8 cellular contexts compared by ENCODE assay signal in genomic region chr7:39623312-39624201, GRCh38. TPM values are rescaled to one million over a fixed set of nuclear protein-coding genes. Genes with fewer than 3 reads are reported as not detected.
A peak's percentile ranks its signal among the peaks of the same experiment; 100 is the strongest.
DNase-seq lines count a peak whose midpoint lies in the region; ATAC-seq and TF ChIP-seq lines count a peak whose summit lies in the region.

RALA (plus strand) TSS chr7:39623572; CDS start chr7:39686668, 63,096 bp downstream.

- peak within 1 kb of the TSS; percentile 49 for H3K27ac ChIP-seq in DOHH2 (ENCODE audit: low read depth, low read length)
- peak within 1 kb of the TSS; percentile 61 for H3K27ac ChIP-seq in Karpas-422 (ENCODE audit: low read length)

- peak within 1 kb of the TSS; percentile 61; the same call in 1 of the 2 replicates for H2AFZ ChIP-seq in Karpas-422 (ENCODE audit: low read length)

- H3K4me3 ChIP-seq in DOHH2 (ENCODE audit: low read length) (peak within 1 kb of the TSS; percentile 73), Karpas-422 (ENCODE audit: low read length) (peak within 1 kb of the TSS; percentile 91)

- peaks cover 39 to 49% (median 44%) of the 10 kb centered on the region in 3 donors for H3K4me1 Mint-ChIP-seq in naive B cell
- peaks cover 33% of the 10 kb centered on the region for H3K4me1 Mint-ChIP-seq in stimulated activated effector memory CD8-positive, alpha-beta T cell treated with anti-CD3 and anti-CD28 coated beads, Interleukin-12 subunit alpha, Interleukin-12 subunit beta, amount 100 ng/mL, for 72 hours

- H3K9me3 Mint-ChIP-seq in naive B cell: no peaks in the 10 kb centered on the region
- no peaks in the 10 kb centered on the region for H3K9me3 Mint-ChIP-seq in stimulated activated effector memory CD8-positive, alpha-beta T cell treated with anti-CD3 and anti-CD28 coated beads, Interleukin-12 subunit alpha, Interleukin-12 subunit beta, amount 100 ng/mL, for 72 hours

- peak within 1 kb of the TSS; percentile 96 to 100 (median 98) for H3K27ac Mint-ChIP-seq in naive B cell
- H3K27ac Mint-ChIP-seq in stimulated activated effector memory CD8-positive, alpha-beta T cell treated with anti-CD3 and anti-CD28 coated beads, Interleukin-12 subunit alpha, Interleukin-12 subunit beta, amount 100 ng/mL, for 72 hours: peak within 1 kb of the TSS; percentile 95

- H3K79me2 ChIP-seq in DOHH2 (ENCODE audit: control insufficient read depth, low read length) (peaks cover 68% of the 10 kb centered on the region), Karpas-422 (ENCODE audit: low read length) (peaks cover 59% of the 10 kb centered on the region)

- H3K9me3 ChIP-seq in DOHH2 (ENCODE audit: control insufficient read depth, insufficient read depth, low read length): no peaks in the 10 kb centered on the region
- H3K9me3 ChIP-seq in Karpas-422 (ENCODE audit: low read length): no peaks in the 10 kb centered on the region

- TF ChIP-seq CTCF in DOHH2 (IDR thresholded peaks at IDR 0.05; ENCODE audit: low read depth, low read length, poor library complexity, severe bottlenecking): no peak

- H3K4me1 ChIP-seq in DOHH2 (ENCODE audit: control insufficient read depth, low read length) (peaks cover 46% of the 10 kb centered on the region), Karpas-422 (ENCODE audit: low read length) (peaks cover 54% of the 10 kb centered on the region)

- H3K9me2 ChIP-seq in DOHH2 (replicated peaks; ENCODE audit: control insufficient read depth, low read length) (no peaks in the 10 kb centered on the region), Karpas-422 (replicated peaks; ENCODE audit: insufficient read depth, low read length) (no peaks in the 10 kb centered on the region)

- peak within 1 kb of the TSS; percentile 91 to 99 (median 96) for H3K4me3 Mint-ChIP-seq in naive B cell
- peak within 1 kb of the TSS; percentile 94 for H3K4me3 Mint-ChIP-seq in stimulated activated effector memory CD8-positive, alpha-beta T cell treated with anti-CD3 and anti-CD28 coated beads, Interleukin-12 subunit alpha, Interleukin-12 subunit beta, amount 100 ng/mL, for 72 hours

- peak; percentile 94 for ATAC-seq in GM21825 (IDR thresholded peaks at IDR 0.05; ENCODE audit: unreplicated experiment)
- ATAC-seq in naive B cell (ENCODE audit: low read depth in 2 of 2): peak; percentile 87 to 89
- ATAC-seq in stimulated activated effector memory CD8-positive, alpha-beta T cell treated with anti-CD3 and anti-CD28 coated beads, Interleukin-12 subunit alpha, Interleukin-12 subunit beta, amount 100 ng/mL, for 72 hours: peak; percentile 99

- H3F3A ChIP-seq in DOHH2 (ENCODE audit: control insufficient read depth, insufficient read depth): peaks cover 13% of the 10 kb centered on the region

- H3K36me3 Mint-ChIP-seq in naive B cell: no peaks in the 10 kb centered on the region
- no peaks in the 10 kb centered on the region for H3K36me3 Mint-ChIP-seq in stimulated activated effector memory CD8-positive, alpha-beta T cell treated with anti-CD3 and anti-CD28 coated beads, Interleukin-12 subunit alpha, Interleukin-12 subunit beta, amount 100 ng/mL, for 72 hours

- H3K27me3 Mint-ChIP-seq in naive B cell: no peaks in the 10 kb centered on the region

- peaks cover 7% of the 10 kb centered on the region for H3K36me3 ChIP-seq in DOHH2 (ENCODE audit: control insufficient read depth, low read length)
- H3K36me3 ChIP-seq in Karpas-422 (ENCODE audit: insufficient read depth, low read length): no peaks in the 10 kb centered on the region; the same call in 1 of the 2 replicates

- peak within 1 kb of the TSS; percentile 91 for H3K9ac ChIP-seq in Karpas-422 (ENCODE audit: low read length)

- H3K27me3 ChIP-seq in DOHH2 (ENCODE audit: control insufficient read depth, low read length) (no peaks in the 10 kb centered on the region), Karpas-422 (ENCODE audit: low read length) (no peaks in the 10 kb centered on the region)

- H3K4me2 ChIP-seq in DOHH2 (ENCODE audit: low read length): peak within 1 kb of the TSS; percentile 92
- H3K4me2 ChIP-seq in Karpas-422 (ENCODE audit: low read depth, low read length, poor library complexity, severe bottlenecking): peak within 1 kb of the TSS; percentile 92

- H4K20me1 ChIP-seq in DOHH2 (ENCODE audit: control insufficient read depth, insufficient read depth, low read depth, low read length) (peaks cover 18% of the 10 kb centered on the region), Karpas-422 (ENCODE audit: insufficient read depth, low read depth, low read length) (peaks cover 10% of the 10 kb centered on the region; the same call in 1 of the 2 replicates)

- DNase-seq in Karpas-422: peak; percentile 96
- peak; percentile 94 for DNase-seq in RPMI8226
- DNase-seq in activated T-helper 1 cell treated with anti-CD3 and anti-CD28 coated beads, Interleukin-2, amount 50 U/mL, for 16 hours (ENCODE audit: low read depth in 1 of 2, low spot score in 1 of 2): peak; percentile 82 to 85
- peak; percentile 98 for DNase-seq in fibroblast of gingiva (ENCODE audit: low read depth)
- DNase-seq in naive B cell: peak; percentile 83
- DNase-seq in stimulated activated effector memory CD8-positive, alpha-beta T cell treated with anti-CD3 and anti-CD28 coated beads, Interleukin-12 subunit alpha, Interleukin-12 subunit beta, amount 100 ng/mL, for 72 hours (ENCODE audit: low spot score in 2 of 2): peak; percentile 72 to 94

RNA-seq across cellular contexts. Expression of gene RALA, which starts in this region (rescaled TPM):
- total RNA-seq in Karpas-422 (2014; rRNA removed; shearing (Covaris generic); ENCODE audit: low replicate concordance): 13.8 and 14.1 TPM in 2 replicates
- polyA plus RNA-seq in naive B cell (ENCODE audit: low read depth in 6 of 6): 10 to 100 TPM; 28.2 to 52.2 (median 40.2) TPM

Comparison
In these comparisons a context has a peak if more than half of its experiments do, and no peak if none do; other contexts are left out.
1. Peak in every context shown above with its lines: DNase-seq, ATAC-seq, H3K4me3 ChIP-seq and H3K27ac ChIP-seq.